Comparison of ENCODE assay signal across 1 cellular context in genomic region chr12:7188557-7189397, GRCh38.
TF ChIP-seq lines count a peak whose summit lies in the region.

No MANE protein-coding gene starts in this region.

TF ChIP-seq in HEK293, 187 proteins besides CTCF, POLR2A, EP300 and RAD21 (continued from another document):
- TF ChIP-seq ZNF514 (tag by site-specific recombination; IDR thresholded peaks at IDR 0.05) (no peak), PRDM6 (tag by site-specific recombination; IDR thresholded peaks at IDR 0.05) (no peak), ATF2 (tag by site-specific recombination; IDR thresholded peaks at IDR 0.05; ENCODE audit: low read depth) (no peak), ZNF19 (tag by site-specific recombination; IDR thresholded peaks at IDR 0.05; ENCODE audit: low read depth) (no peak), ZNF398 (tag by site-specific recombination; IDR thresholded peaks at IDR 0.05) (no peak), ZNF146 (tag by site-specific recombination; IDR thresholded peaks at IDR 0.05) (no peak), PATZ1 (tag by site-specific recombination; IDR thresholded peaks at IDR 0.05) (peak; percentile 53; the same call in 1 of the 2 replicates), ZNF488 (tag by site-specific recombination; IDR thresholded peaks at IDR 0.05) (no peak), ZNF112 (tag by site-specific recombination; IDR thresholded peaks at IDR 0.05) (no peak), ZSCAN16 (tag by site-specific recombination; IDR thresholded peaks at IDR 0.05) (no peak), ZSCAN4 (tag by site-specific recombination; IDR thresholded peaks at IDR 0.05) (no peak), ZNF48 (tag by site-specific recombination; IDR thresholded peaks at IDR 0.05) (no peak), KLF7 (tag by site-specific recombination; IDR thresholded peaks at IDR 0.05; ENCODE audit: borderline replicate concordance) (no peak), ZSCAN18 (tag by site-specific recombination; IDR thresholded peaks at IDR 0.05) (no peak), HIC1 (tag by site-specific recombination; IDR thresholded peaks at IDR 0.05) (no peak), ZNF670 (tag by site-specific recombination; IDR thresholded peaks at IDR 0.05; ENCODE audit: low read depth) (no peak), ZNF518A (tag by site-specific recombination; conservative IDR thresholded peaks at IDR 0.05; ENCODE audit: low read depth) (no peak)
